Comparison of ENCODE assay signal across 1 cellular context in genomic region chr14:81164167-81164774, GRCh38.
TF ChIP-seq lines count a peak whose summit lies in the region.

No MANE protein-coding gene starts in this region.

TF ChIP-seq in HepG2, 621 proteins besides CTCF, POLR2A, EP300 and RAD21 (continues in another document):
- no peak for TF ChIP-seq ZNF674 (CRISPR knock-in tag; IDR thresholded peaks at IDR 0.05; ENCODE audit: low read depth)
- TF ChIP-seq UBTF (CRISPR knock-in tag; IDR thresholded peaks at IDR 0.05) = no peak; the same call in 1 of the 2 replicates
- TF ChIP-seq STAG1 (CRISPR knock-in tag; IDR thresholded peaks at IDR 0.05) = peak; percentile 81
- TF ChIP-seq ZBTB25 (CRISPR knock-in tag; IDR thresholded peaks at IDR 0.05) = 0 out of 2 replicates have a peak, but pooled peaks have one; percentile 41
- no peak for TF ChIP-seq MEF2D (CRISPR knock-in tag; IDR thresholded peaks at IDR 0.05)
- TF ChIP-seq IRF2 (CRISPR knock-in tag; IDR thresholded peaks at IDR 0.05) = 0 out of 2 replicates have a peak, but pooled peaks have one; percentile 22
- no peak for TF ChIP-seq ATF6 (CRISPR knock-in tag; conservative IDR thresholded peaks at IDR 0.05)
- TF ChIP-seq ZNF180 (CRISPR knock-in tag; IDR thresholded peaks at IDR 0.05; ENCODE audit: borderline replicate concordance, low read depth) = no peak
- 0 out of 2 replicates have a peak, but pooled peaks have one; percentile 18 for TF ChIP-seq YEATS2 (CRISPR knock-in tag; IDR thresholded peaks at IDR 0.05; ENCODE audit: borderline replicate concordance)
- TF ChIP-seq RBM39 (IDR thresholded peaks at IDR 0.05; ENCODE audit: low read depth, low read length, poor library complexity, severe bottlenecking) = no peak
- TF ChIP-seq, protein P1, sequence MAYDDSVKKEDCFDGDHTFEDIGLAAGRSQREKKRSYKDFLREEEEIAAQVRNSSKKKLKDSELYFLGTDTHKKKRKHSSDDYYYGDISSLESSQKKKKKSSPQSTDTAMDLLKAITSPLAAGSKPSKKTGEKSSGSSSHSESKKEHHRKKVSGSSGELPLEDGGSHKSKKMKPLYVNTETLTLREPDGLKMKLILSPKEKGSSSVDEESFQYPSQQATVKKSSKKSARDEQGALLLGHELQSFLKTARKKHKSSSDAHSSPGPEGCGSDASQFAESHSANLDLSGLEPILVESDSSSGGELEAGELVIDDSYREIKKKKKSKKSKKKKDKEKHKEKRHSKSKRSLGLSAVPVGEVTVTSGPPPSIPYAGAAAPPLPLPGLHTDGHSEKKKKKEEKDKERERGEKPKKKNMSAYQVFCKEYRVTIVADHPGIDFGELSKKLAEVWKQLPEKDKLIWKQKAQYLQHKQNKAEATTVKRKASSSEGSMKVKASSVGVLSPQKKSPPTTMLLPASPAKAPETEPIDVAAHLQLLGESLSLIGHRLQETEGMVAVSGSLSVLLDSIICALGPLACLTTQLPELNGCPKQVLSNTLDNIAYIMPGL (CRISPR knock-in tag; IDR thresholded peaks at IDR 0.05; ENCODE audit: borderline replicate concordance in 1 of 2, low read depth in 1 of 2) = 0 out of 4 replicates have a peak, but pooled peaks have one; percentile 14 to 44
- TF ChIP-seq TGIF2 (CRISPR knock-in tag; IDR thresholded peaks at IDR 0.05) = peak; percentile 23; the same call in 1 of the 2 replicates
- peak; percentile 30; the same call in 1 of the 2 replicates for TF ChIP-seq MIER3 (CRISPR knock-in tag; IDR thresholded peaks at IDR 0.05; ENCODE audit: borderline replicate concordance)
- peak; percentile 61 for TF ChIP-seq SAP130 (CRISPR knock-in tag; IDR thresholded peaks at IDR 0.05; ENCODE audit: low read depth)
- TF ChIP-seq RXRA (CRISPR knock-in tag; IDR thresholded peaks at IDR 0.05) = no peak
- 0 out of 2 replicates have a peak, but pooled peaks have one; percentile 17 for TF ChIP-seq KLF12 (CRISPR knock-in tag; IDR thresholded peaks at IDR 0.05; ENCODE audit: borderline replicate concordance)
- TF ChIP-seq POGZ (CRISPR knock-in tag; IDR thresholded peaks at IDR 0.05) = peak; percentile 47; the same call in 1 of the 2 replicates
- TF ChIP-seq CCAR2 (optimal IDR thresholded peaks at IDR 0.05; ENCODE audit: low read depth, low read length) = no peak
- no peak for TF ChIP-seq HOXA7 (CRISPR knock-in tag; IDR thresholded peaks at IDR 0.05)
- TF ChIP-seq ERF (CRISPR knock-in tag; IDR thresholded peaks at IDR 0.05) = 0 out of 2 replicates have a peak, but pooled peaks have one; percentile 35
- TF ChIP-seq, protein P2, sequence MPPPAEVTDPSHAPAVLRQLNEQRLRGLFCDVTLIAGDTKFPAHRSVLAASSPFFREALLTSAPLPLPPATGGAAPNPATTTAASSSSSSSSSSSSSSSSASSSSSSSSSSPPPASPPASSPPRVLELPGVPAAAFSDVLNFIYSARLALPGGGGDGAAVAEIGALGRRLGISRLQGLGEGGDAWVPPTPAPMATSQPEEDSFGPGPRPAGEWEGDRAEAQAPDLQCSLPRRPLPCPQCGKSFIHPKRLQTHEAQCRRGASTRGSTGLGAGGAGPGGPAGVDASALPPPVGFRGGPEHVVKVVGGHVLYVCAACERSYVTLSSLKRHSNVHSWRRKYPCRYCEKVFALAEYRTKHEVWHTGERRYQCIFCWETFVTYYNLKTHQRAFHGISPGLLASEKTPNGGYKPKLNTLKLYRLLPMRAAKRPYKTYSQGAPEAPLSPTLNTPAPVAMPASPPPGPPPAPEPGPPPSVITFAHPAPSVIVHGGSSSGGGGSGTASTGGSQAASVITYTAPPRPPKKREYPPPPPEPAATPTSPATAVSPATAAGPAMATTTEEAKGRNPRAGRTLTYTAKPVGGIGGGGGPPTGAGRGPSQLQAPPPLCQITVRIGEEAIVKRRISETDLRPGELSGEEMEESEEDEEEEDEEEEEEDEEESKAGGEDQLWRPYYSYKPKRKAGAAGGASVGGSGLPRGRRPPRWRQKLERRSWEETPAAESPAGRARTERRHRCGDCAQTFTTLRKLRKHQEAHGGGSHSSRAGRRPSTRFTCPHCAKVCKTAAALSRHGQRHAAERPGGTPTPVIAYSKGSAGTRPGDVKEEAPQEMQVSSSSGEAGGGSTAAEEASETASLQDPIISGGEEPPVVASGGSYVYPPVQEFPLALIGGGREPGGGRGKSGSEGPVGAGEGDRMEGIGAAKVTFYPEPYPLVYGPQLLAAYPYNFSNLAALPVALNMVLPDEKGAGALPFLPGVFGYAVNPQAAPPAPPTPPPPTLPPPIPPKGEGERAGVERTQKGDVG (CRISPR knock-in tag; IDR thresholded peaks at IDR 0.05; ENCODE audit: borderline replicate concordance) = no peak
- no peak for TF ChIP-seq KAT7 (CRISPR knock-in tag; IDR thresholded peaks at IDR 0.05; ENCODE audit: borderline replicate concordance)
- TF ChIP-seq RFX3 (CRISPR knock-in tag; IDR thresholded peaks at IDR 0.05) = no peak
- TF ChIP-seq HOMEZ (CRISPR knock-in tag; IDR thresholded peaks at IDR 0.05; ENCODE audit: low read depth) = 0 out of 2 replicates have a peak, but pooled peaks have one; percentile 47
- no peak for TF ChIP-seq ZNF850 (CRISPR knock-in tag; conservative IDR thresholded peaks at IDR 0.05)
- TF ChIP-seq THAP9 (CRISPR knock-in tag; IDR thresholded peaks at IDR 0.05; ENCODE audit: borderline replicate concordance) = peak; percentile 99
- TF ChIP-seq JUND (CRISPR knock-in tag; IDR thresholded peaks at IDR 0.05) = peak; percentile 22; the same call in 1 of the 2 replicates
- TF ChIP-seq ZNF792 (CRISPR knock-in tag; IDR thresholded peaks at IDR 0.05) = 0 out of 2 replicates have a peak, but pooled peaks have one; percentile 43
- TF ChIP-seq SMC3 (IDR thresholded peaks at IDR 0.05; ENCODE audit: low read length) = peak; percentile 74; the same call in 1 of the 2 replicates
- TF ChIP-seq CEBPB (IDR thresholded peaks at IDR 0.05; ENCODE audit: borderline replicate concordance, low read depth, low read length) = no peak
- TF ChIP-seq XRCC5 (optimal IDR thresholded peaks at IDR 0.05; ENCODE audit: low read length) = peak; percentile 71
- 0 out of 2 replicates have a peak, but pooled peaks have one; percentile 34 for TF ChIP-seq ZNF292 (CRISPR knock-in tag; IDR thresholded peaks at IDR 0.05; ENCODE audit: borderline replicate concordance, low read depth)
- TF ChIP-seq ZNF234 (CRISPR knock-in tag; conservative IDR thresholded peaks at IDR 0.05) = no peak
- 0 out of 2 replicates have a peak, but pooled peaks have one; percentile 30 for TF ChIP-seq FOXA3 (CRISPR knock-in tag; IDR thresholded peaks at IDR 0.05)
- no peak for TF ChIP-seq RFXANK (CRISPR knock-in tag; IDR thresholded peaks at IDR 0.05)
- TF ChIP-seq ZNF615 (CRISPR knock-in tag; IDR thresholded peaks at IDR 0.05; ENCODE audit: borderline replicate concordance) = no peak
- TF ChIP-seq ZFX (CRISPR knock-in tag; IDR thresholded peaks at IDR 0.05; ENCODE audit: low read depth) = peak; percentile 39; the same call in 1 of the 2 replicates
- TF ChIP-seq, protein P3, sequence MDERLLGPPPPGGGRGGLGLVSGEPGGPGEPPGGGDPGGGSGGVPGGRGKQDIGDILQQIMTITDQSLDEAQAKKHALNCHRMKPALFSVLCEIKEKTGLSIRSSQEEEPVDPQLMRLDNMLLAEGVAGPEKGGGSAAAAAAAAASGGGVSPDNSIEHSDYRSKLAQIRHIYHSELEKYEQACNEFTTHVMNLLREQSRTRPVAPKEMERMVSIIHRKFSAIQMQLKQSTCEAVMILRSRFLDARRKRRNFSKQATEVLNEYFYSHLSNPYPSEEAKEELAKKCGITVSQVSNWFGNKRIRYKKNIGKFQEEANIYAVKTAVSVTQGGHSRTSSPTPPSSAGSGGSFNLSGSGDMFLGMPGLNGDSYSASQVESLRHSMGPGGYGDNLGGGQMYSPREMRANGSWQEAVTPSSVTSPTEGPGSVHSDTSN (CRISPR knock-in tag; IDR thresholded peaks at IDR 0.05) = no peak
- 0 out of 2 replicates have a peak, but pooled peaks have one; percentile 37 for TF ChIP-seq SSRP1 (CRISPR knock-in tag; IDR thresholded peaks at IDR 0.05)
- TF ChIP-seq ELF3 (CRISPR knock-in tag; IDR thresholded peaks at IDR 0.05) = peak; percentile 64
- 0 out of 2 replicates have a peak, but pooled peaks have one; percentile 28 for TF ChIP-seq ZNF317 (CRISPR knock-in tag; IDR thresholded peaks at IDR 0.05)
- peak; percentile 43 for TF ChIP-seq YY1 (IDR thresholded peaks at IDR 0.05; ENCODE audit: insufficient read depth, insufficient replicate concordance, low read depth, low read length)
- 0 out of 2 replicates have a peak, but pooled peaks have one; percentile 24 for TF ChIP-seq KAT8 (CRISPR knock-in tag; IDR thresholded peaks at IDR 0.05)
- TF ChIP-seq SRSF9 (IDR thresholded peaks at IDR 0.05; ENCODE audit: borderline replicate concordance, insufficient read depth, low read depth, low read length, poor library complexity, severe bottlenecking) = no peak
- no peak for TF ChIP-seq ONECUT2 (CRISPR knock-in tag; IDR thresholded peaks at IDR 0.05)
